ENCODE assay signal across 30 cellular contexts in genomic region chr11:39139581-39139980, GRCh38.
"Had no signal": no experiment of that assay in that cellular context is flagged by ENCODE, and none has a peak within 500 bp of the region (broad histone marks: within the 10 kb centered on the region; RNA-seq: fewer than 3 reads in every experiment).

No MANE protein-coding gene starts in this region.

- H3K4me3 ChIP-seq: adrenal gland, ascending aorta, body of pancreas, breast epithelium, cardiac muscle cell had no signal

- ATAC-seq: activated naive CD4-positive, alpha-beta T cell treated with anti-CD3 and anti-CD28 coated beads, Interleukin-2, amount 50 U/mL, for 72 hours; activated naive CD8-positive, alpha-beta T cell treated with anti-CD3 and anti-CD28 coated beads, Interleukin-2, amount 50 U/mL, for 24 hours; activated T-cell treated with anti-CD3 and anti-CD28 coated beads, Interleukin-2, amount 50 U/mL, for 4 hours; activated T-cell treated with anti-CD3 and anti-CD28 coated beads, Interleukin-2, amount 50 U/mL, for 72 hours; activated T-helper 17 cell treated with anti-CD3 and anti-CD28 coated beads, Interleukin-2, amount 50 U/mL, for 72 hours; body of pancreas had no signal

- H3K4me1 ChIP-seq: adrenal gland, ascending aorta, body of pancreas, breast epithelium had no signal

- H3K27ac ChIP-seq: adrenal gland, ascending aorta, body of pancreas, brain microvascular endothelial cell, breast epithelium, cardiac muscle cell had no signal

- H3K36me3 ChIP-seq: adrenal gland, ascending aorta, brain microvascular endothelial cell, breast epithelium, cardiac muscle cell had no signal

- H3K9me3 ChIP-seq: adrenal gland, ascending aorta, body of pancreas, breast epithelium had no signal

- H3K27me3 ChIP-seq: adrenal gland, ascending aorta, body of pancreas, brain microvascular endothelial cell, breast epithelium, cardiac muscle cell had no signal

- DNase-seq: activated effector memory CD4-positive, alpha-beta T cell treated with anti-CD3 and anti-CD28 coated beads, Interleukin-2, amount 50 U/mL, for 16 hours; activated effector memory CD4-positive, alpha-beta T cell treated with Interleukin-2 at 50 U/mL for 16 hours; activated gamma-delta T cell; activated gamma-delta T cell treated with Interleukin-2 at 50 U/mL for 16 hours; activated naive CD4-positive, alpha-beta T cell; activated naive CD4-positive, alpha-beta T cell treated with anti-CD3 and anti-CD28 coated beads for 36 hours; activated naive CD4-positive, alpha-beta T cell treated with anti-CD3 and anti-CD28 coated beads, Interleukin-2, amount 10 ng/mL, durations not matched to agents 7 days and 5 days; activated naive CD4-positive, alpha-beta T cell treated with anti-CD3 and anti-CD28 coated beads, Interleukin-2, amount 50 U/mL, for 16 hours; activated naive CD4-positive, alpha-beta T cell treated with Interleukin-2 at 50 U/mL for 16 hours; activated naive CD8-positive, alpha-beta T cell treated with anti-CD3 and anti-CD28 coated beads for 36 hours; activated naive CD8-positive, alpha-beta T cell treated with anti-CD3 and anti-CD28 coated beads, Interleukin-2, amount 10 ng/mL, durations not matched to agents 7 days and 5 days; activated naive CD8-positive, alpha-beta T cell treated with anti-CD3 and anti-CD28 coated beads, Interleukin-2, amount 50 U/mL, for 24 hours; activated T-cell treated with anti-CD3 and anti-CD28 coated beads, Interleukin-2, amount 50 U/mL, for 4 hours; activated T-cell treated with anti-CD3 and anti-CD28 coated beads, Interleukin-2, amount 50 U/mL, for 48 hours; activated T-cell treated with anti-CD3 and anti-CD28 coated beads, Interleukin-2, amount 50 U/mL, for 72 hours; adrenal gland; amniotic stem cell; amygdala; anterior cingulate cortex; aorta; body of pancreas; brain microvascular endothelial cell; caudate nucleus; central memory CD4-positive, alpha-beta T cell; cerebellar nuclear complex had no signal
